9 cellular contexts compared by ENCODE assay signal in genomic region chr1:148264374-148265276, GRCh38.
DNase-seq lines count a peak whose midpoint lies in the region; ATAC-seq and TF ChIP-seq lines count a peak whose summit lies in the region.
"Had no signal": no experiment of that assay in that cellular context is flagged by ENCODE, and none has a peak within 500 bp of the region (broad histone marks: within the 10 kb centered on the region; RNA-seq: fewer than 3 reads in every experiment).

No MANE protein-coding gene starts in this region.

- H3K9ac ChIP-seq in SU-DHL-6 (ENCODE audit: low read length): no peak overlapping the region
- H3K9ac ChIP-seq in skeletal muscle satellite cell (ENCODE audit: low read depth, low read length): no peak overlapping the region

- H3K27me3 ChIP-seq in SU-DHL-6 (ENCODE audit: low read length) (no peaks in the 10 kb centered on the region), skeletal muscle satellite cell (ENCODE audit: control insufficient read depth, insufficient read depth, low read length) (peaks cover 32% of the 10 kb centered on the region), aorta (ENCODE audit: control insufficient read depth in 1 of 2, insufficient read depth in 2 of 2, low read length in 1 of 2) (peaks cover 0 to 6% of the 10 kb centered on the region in 2 donors)
- H3K27me3 ChIP-seq: SJSA1 had no signal

- no peaks in the 10 kb centered on the region for H4K20me1 ChIP-seq in SU-DHL-6 (ENCODE audit: low read depth, low read length)

- ATAC-seq in GM19455 (IDR thresholded peaks at IDR 0.05; ENCODE audit: unreplicated experiment) (no peak), aorta (ENCODE audit: low FRiP score) (no peak), HG02981 (IDR thresholded peaks at IDR 0.05; ENCODE audit: unreplicated experiment) (no peak)

- H3F3A ChIP-seq in SU-DHL-6 (ENCODE audit: insufficient read depth): no peaks in the 10 kb centered on the region

- intact Hi-C loops in aorta (cut with DNase I): no loop called here

- H3K4me2 ChIP-seq in SU-DHL-6 (ENCODE audit: low read depth, low read length, poor library complexity, severe bottlenecking): peak overlapping the region; percentile 47
- H3K4me2 ChIP-seq in skeletal muscle satellite cell (ENCODE audit: low read length): peak overlapping the region; percentile 84

- H3K79me2 ChIP-seq in SU-DHL-6 (ENCODE audit: insufficient read depth, low read length): no peaks in the 10 kb centered on the region

- DNase-seq in HEK293T (ENCODE audit: extremely low spot score) (peak; percentile 70), fibroblast of mammary gland (ENCODE audit: low read depth) (peak; percentile 91), aorta (no peak), NCI-H1417 treated with DMSO at 0.1 percent for 48 hours (lab: John Stamatoyannopoulos, UW) (no peak)

- 37 to 42% methylated on average over 29 of the region's 29 CpGs for WGBS in aorta, 2 donors

- H2AFZ ChIP-seq in SU-DHL-6 (ENCODE audit: low read depth, low read length, severe bottlenecking): no peak overlapping the region

- CTCF ChIA-PET in HEK293T (lab: Yijun Ruan, JAX): no interaction called here

- H3K36me3 ChIP-seq in SU-DHL-6 (ENCODE audit: low read length) (no peaks in the 10 kb centered on the region), skeletal muscle satellite cell (ENCODE audit: insufficient read depth, low read length) (no peaks in the 10 kb centered on the region), aorta (ENCODE audit: control insufficient read depth in 1 of 2, insufficient read depth in 2 of 2, low read length in 1 of 2) (peaks cover 0 to 2% of the 10 kb centered on the region in 2 donors)
- H3K36me3 ChIP-seq: SJSA1 had no signal

- H3K4me1 ChIP-seq in skeletal muscle satellite cell (ENCODE audit: control insufficient read depth, insufficient read depth, low read length) (peaks cover 4% of the 10 kb centered on the region), aorta (ENCODE audit: control insufficient read depth in 1 of 2, insufficient read depth in 2 of 2, low read length in 2 of 2) (no peaks in the 10 kb centered on the region)

- H3K27ac ChIP-seq in SU-DHL-6 (ENCODE audit: low read depth, low read length) (no peak overlapping the region), aorta (ENCODE audit: low read depth in 1 of 2, low read length in 2 of 2) (no peak overlapping the region)
- H3K27ac ChIP-seq: SJSA1 had no signal

- no peak overlapping the region for H3K4me3 ChIP-seq in SU-DHL-6 (ENCODE audit: insufficient read depth, low read length, poor library complexity, severe bottlenecking)
- H3K4me3 ChIP-seq in fibroblast of mammary gland (ENCODE audit: control insufficient read depth, low read depth, low read length): peak overlapping the region; percentile 59
- no peak overlapping the region for H3K4me3 ChIP-seq in skeletal muscle satellite cell (ENCODE audit: low read length)
- H3K4me3 ChIP-seq in aorta (ENCODE audit: low read length in 2 of 2): no peak overlapping the region

- no peaks in the 10 kb centered on the region for H3K9me2 ChIP-seq in SU-DHL-6 (replicated peaks; ENCODE audit: insufficient read depth, low read length)

- no peak for TF ChIP-seq CTCF in SU-DHL-6 (IDR thresholded peaks at IDR 0.05; ENCODE audit: insufficient read depth, low read length, poor library complexity, severe bottlenecking)
- no peak for TF ChIP-seq CTCF in fibroblast of mammary gland (conservative IDR thresholded peaks at IDR 0.05; ENCODE audit: control insufficient read depth, insufficient read depth, low read depth, low read length)

- no peaks in the 10 kb centered on the region for H3K9me3 ChIP-seq in SU-DHL-6 (ENCODE audit: insufficient read depth, low read length)
- H3K9me3 ChIP-seq in skeletal muscle satellite cell (replicated peaks; ENCODE audit: low read length): no peaks in the 10 kb centered on the region
- no peaks in the 10 kb centered on the region for H3K9me3 ChIP-seq in aorta (ENCODE audit: control insufficient read depth, low read length)
- H3K9me3 ChIP-seq: SJSA1 had no signal

- POLR2A ChIA-PET in HEK293T (lab: Yijun Ruan, JAX): interaction anchor here (2.7 kb wide), 1 partner anchor 69 kb away, joined by 132 read pairs; no protein-coding TSS in a partner anchor

TF ChIP-seq in HEK293T, 16 proteins besides CTCF, POLR2A, EP300 and RAD21:
- TF ChIP-seq ARNT (IDR thresholded peaks at IDR 0.05) (no peak), L3MBTL2 (conservative IDR thresholded peaks at IDR 0.05) (0 out of 2 replicates have a peak, but pooled peaks have one; percentile 12), SUZ12 (IDR thresholded peaks at IDR 0.05) (no peak)

Comparison
In these comparisons a context has a peak if more than half of its experiments do, and no peak if none do; other contexts are left out.
1. DNase-seq: peak in HEK293T (single experiment) and fibroblast of mammary gland (single experiment); none in aorta (0 of 2) and NCI-H1417 treated with DMSO at 0.1 percent for 48 hours (single experiment).